10 cellular contexts compared by ENCODE assay signal in the genomic region with DNA sequence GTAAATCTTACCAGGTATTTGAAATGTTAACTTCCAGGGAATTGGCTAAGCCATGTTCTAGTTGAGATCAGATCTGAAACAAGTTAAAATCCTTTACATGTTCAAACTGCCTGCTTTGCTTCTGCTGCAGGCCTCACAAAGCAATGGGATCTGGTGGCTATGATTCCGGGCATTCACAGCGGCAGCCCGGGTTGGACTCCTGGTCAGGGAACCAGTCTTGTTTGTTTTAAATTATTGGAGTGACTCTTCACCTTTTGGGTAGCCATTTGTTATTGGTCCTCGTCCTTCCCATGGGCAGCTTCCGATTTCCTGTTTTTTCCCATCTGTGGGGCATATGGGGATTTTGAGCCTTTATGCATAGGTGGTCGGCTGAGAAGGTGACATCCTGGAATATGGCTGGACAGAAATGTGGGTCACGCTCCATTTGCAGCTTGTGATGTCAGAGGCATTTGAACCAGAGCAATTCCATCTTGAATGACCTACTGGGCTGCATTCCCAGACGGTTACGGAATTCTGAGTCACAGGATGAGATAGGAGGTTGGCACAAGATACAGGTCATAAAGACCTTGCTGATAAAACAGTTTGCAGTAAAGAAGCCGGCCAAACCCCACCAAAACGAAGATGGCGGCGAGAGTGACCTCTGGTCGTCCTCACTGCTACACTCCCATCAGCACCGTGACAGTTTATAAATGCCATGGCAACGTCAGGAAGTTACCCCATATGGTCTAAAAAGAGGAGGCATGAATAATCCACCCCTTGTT. TPM values are rescaled to one million over a fixed set of nuclear protein-coding genes. Genes with fewer than 3 reads are reported as not detected.
DNase-seq lines count a peak whose midpoint lies in the region; ATAC-seq and TF ChIP-seq lines count a peak whose summit lies in the region.
"Had no signal": no experiment of that assay in that cellular context is flagged by ENCODE, and none has a peak within 500 bp of the region (broad histone marks: within the 10 kb centered on the region; RNA-seq: fewer than 3 reads in every experiment).

No MANE protein-coding gene starts in this region.

- H3K4me3 ChIP-seq in fibroblast of villous mesenchyme (ENCODE audit: low read depth, low read length), result no peak overlapping the region
- H3K4me3 ChIP-seq in ovary, result no peak overlapping the region

- peak; percentile 68 for DNase-seq in DMS53 (lab: John Stamatoyannopoulos, UW)
- peak; percentile 60 for DNase-seq in RWPE1 (ENCODE audit: low spot score)
- DNase-seq in fibroblast of villous mesenchyme (ENCODE audit: low read depth), result peak; percentile 95
- peak; percentile 50 to 82 (median 70) for DNase-seq in ovary
- no peak for DNase-seq in effector CD4-positive, alpha-beta T cell
- DNase-seq in activated CD4-positive, alpha-beta T cell treated with anti-CD3 and anti-CD28 coated beads for 1 hour, result no peak
- DNase-seq: activated CD4-positive, CD25-positive, alpha-beta regulatory T cell treated with anti-CD3 and anti-CD28 coated beads, Interleukin-2, amount 50 U/mL, for 72 hours; NCI-H2107 had no signal

- CTCF ChIA-PET in RWPE1 (lab: Yijun Ruan, JAX), result interaction anchor here (0.7 to 1.7 kb wide), 2 partner anchors 9 to 10 kb away, joined by 6 read pairs; no protein-coding TSS in a partner anchor

- no peaks in the 10 kb centered on the region for H3K36me3 ChIP-seq in ovary

- peak overlapping the region; percentile 54; the same call in 1 of the 2 replicates for H3K27ac ChIP-seq in RWPE1
- H3K27ac ChIP-seq in ovary, result no peak overlapping the region

- TF ChIP-seq CTCF in RWPE1 (conservative IDR thresholded peaks at IDR 0.05; ENCODE audit: low read depth) (no peak), fibroblast of villous mesenchyme (IDR thresholded peaks at IDR 0.05; ENCODE audit: insufficient read depth, low read depth, low read length) (no peak), ovary (IDR thresholded peaks at IDR 0.05) (no peak)

- POLR2A ChIA-PET in RWPE1 (lab: Yijun Ruan, JAX; ENCODE audit: low non-redundant PET), result interaction anchor here (0.6 kb wide), 1 partner anchor 1203 kb away, joined by 3 read pairs; no protein-coding TSS in a partner anchor

- no peak for TF ChIP-seq POLR2A in ovary (IDR thresholded peaks at IDR 0.05)

- WGBS in ovary, 3 donors, result 29 to 37% (median 29%) methylated on average over 16 of the region's 16 CpGs

- intact Hi-C loops in ovary (cut with DNase I), result no loop called here

- H3K27me3 ChIP-seq in ovary, result no peaks in the 10 kb centered on the region

- ATAC-seq in GM18511 (IDR thresholded peaks at IDR 0.05; ENCODE audit: unreplicated experiment), result no peak
- ATAC-seq in HG02798 (IDR thresholded peaks at IDR 0.05; ENCODE audit: poor library complexity, unreplicated experiment), result no peak

- H3K4me1 ChIP-seq in ovary (ENCODE audit: insufficient read depth), result peaks cover 5% of the 10 kb centered on the region

- H3K9me3 ChIP-seq in ovary, result no peaks in the 10 kb centered on the region

- no peak for TF ChIP-seq EP300 in ovary (IDR thresholded peaks at IDR 0.05)

RNA-seq across cellular contexts. Expression of a gene that starts 20.1 kb away (rescaled TPM):
- total RNA-seq in fibroblast of villous mesenchyme, result 495 and 721 TPM in 2 replicates
- total RNA-seq in ovary, result 1,000 to 10,000 TPM in 1 of 7 donors, 100 to 1,000 TPM in 6; 358 to 1,321 (median 474) TPM
- polyA plus RNA-seq in ovary, result 100 to 1,000 TPM; 189 to 444 TPM

RNA-seq across cellular contexts. Expression of a gene that starts 40.3 kb away (rescaled TPM):
- total RNA-seq in fibroblast of villous mesenchyme, result not detected in 2 replicates
- total RNA-seq in ovary, result not detected
- polyA plus RNA-seq in ovary, result not detected

RNA-seq across cellular contexts. Expression of a gene that starts 43.2 kb away (rescaled TPM):
- total RNA-seq in fibroblast of villous mesenchyme (140 and 178 TPM in 2 replicates), ovary (100 to 1,000 TPM; 143 to 184 (median 169) TPM)
- polyA plus RNA-seq in ovary, result 100 to 1,000 TPM in 1 of 2 donors, 10 to 100 TPM in 1; 47.7 to 133 TPM

RNA-seq across cellular contexts. Expression of a gene that starts 55.6 kb away (rescaled TPM):
- total RNA-seq in fibroblast of villous mesenchyme (13.5 and 16.8 TPM in 2 replicates), ovary (10 to 100 TPM; 15.8 to 66.1 (median 34.6) TPM)
- polyA plus RNA-seq in ovary, result 10 to 100 TPM in 1 of 2 donors, 1 to 10 TPM in 1; 3.8 to 35.9 TPM

RNA-seq across cellular contexts. Expression of a gene that starts 58.4 kb away (rescaled TPM):
- total RNA-seq in fibroblast of villous mesenchyme, result 21.9 and 22.9 TPM in 2 replicates
- total RNA-seq in ovary, result 10 to 100 TPM in 3 of 7 donors, 1 to 10 TPM in 4; 3.1 to 77.2 (median 9.5) TPM
- polyA plus RNA-seq in ovary, result 1 to 10 TPM; 5.3 to 6.1 TPM

Comparison
In these comparisons a context has a peak if more than half of its experiments do, and no peak if none do; other contexts are left out.
1. DNase-seq: peak in DMS53 (single experiment), RWPE1 (single experiment), fibroblast of villous mesenchyme (single experiment) and ovary (5 of 5); none in effector CD4-positive, alpha-beta T cell (single experiment) and activated CD4-positive, alpha-beta T cell treated with anti-CD3 and anti-CD28 coated beads for 1 hour (single experiment).